10 cellular contexts compared by ENCODE assay signal in the genomic region with DNA sequence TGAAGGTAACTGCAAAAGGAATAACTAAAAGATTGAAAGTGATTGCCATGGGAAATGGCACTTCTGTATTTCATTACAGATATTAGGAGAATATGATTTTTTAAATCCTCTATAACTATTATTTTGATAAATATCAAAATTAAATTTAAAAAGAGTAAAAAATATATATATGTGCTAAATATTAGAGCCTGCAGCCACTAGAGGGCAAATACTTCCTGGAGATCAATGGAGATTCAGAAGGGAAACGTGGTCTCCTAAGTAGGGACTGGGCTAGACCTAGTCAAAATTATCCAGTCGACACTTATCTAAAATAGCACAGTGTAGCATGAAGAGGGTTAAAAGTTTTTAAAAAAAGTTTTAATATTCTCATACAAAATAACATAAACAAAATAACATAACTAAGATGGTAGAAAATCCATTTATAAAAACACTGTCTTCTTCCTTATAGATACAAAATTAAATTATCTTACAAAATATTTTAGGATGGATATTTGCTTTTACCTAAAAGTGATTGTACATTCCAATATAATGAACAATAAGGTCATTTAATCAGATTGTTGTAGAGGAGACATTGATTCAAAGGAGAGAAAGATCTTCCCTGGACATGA.
DNase-seq lines count a peak whose midpoint lies in the region; ATAC-seq, FAIRE-seq and TF ChIP-seq lines count a peak whose summit lies in the region.
"Had no signal": no experiment of that assay in that cellular context is flagged by ENCODE, and none has a peak within 500 bp of the region (broad histone marks: within the 10 kb centered on the region; RNA-seq: fewer than 3 reads in every experiment).

No MANE protein-coding gene starts in this region.

- intact Hi-C loops in A673 (cut with micrococcal nuclease; ENCODE audit: unreplicated experiment), result loop anchor here (5.0 to 10.0 kb wide), 4 partner anchors 119 to 551 kb away; no protein-coding TSS in a partner anchor

- H3K4me1 ChIP-seq in A673 (ENCODE audit: insufficient read depth, low read length, poor library complexity, severe bottlenecking) (no peaks in the 10 kb centered on the region), OCI-LY1 (ENCODE audit: insufficient read depth, low read length, severe bottlenecking) (no peaks in the 10 kb centered on the region), HAP-1 (no peaks in the 10 kb centered on the region)

- H3K4me2 ChIP-seq in OCI-LY1 (ENCODE audit: low read length), result no peak overlapping the region

- in situ Hi-C loops in HAP-1 (cut with MboI; ENCODE audit: low sequenced_read_pairs), result no loop called here

- H3K27ac ChIP-seq in A673 (ENCODE audit: low read depth, low read length, poor library complexity, severe bottlenecking) (no peak overlapping the region), OCI-LY1 (ENCODE audit: low read depth, low read length, poor library complexity, severe bottlenecking) (no peak overlapping the region)
- H3K27ac ChIP-seq: neutrophil had no signal

- H3K9ac ChIP-seq in OCI-LY1 (ENCODE audit: low read length), result no peak overlapping the region

- CTCF ChIA-PET in A673 (lab: Charles Lee), result no interaction called here

- H3K79me2 ChIP-seq in OCI-LY1 (ENCODE audit: insufficient read depth, low read length), result no peaks in the 10 kb centered on the region

- no peaks in the 10 kb centered on the region for H3K9me3 ChIP-seq in A673 (ENCODE audit: low read depth, low read length, poor library complexity, severe bottlenecking)
- no peaks in the 10 kb centered on the region for H3K9me3 ChIP-seq in OCI-LY1 (ENCODE audit: low read length)
- no peaks in the 10 kb centered on the region for H3K9me3 ChIP-seq in HAP-1
- H3K9me3 ChIP-seq: neutrophil had no signal

- H3K9me2 ChIP-seq in OCI-LY1 (ENCODE audit: low read depth, low read length), result no peaks in the 10 kb centered on the region

- DNase-seq in A673 (ENCODE audit: low spot score) (peak; percentile 54), GM18507 (ENCODE audit: extremely low spot score, insufficient read length, low read depth) (peak; percentile 0), fibroblast of the conjunctiva (ENCODE audit: low read depth) (peak; percentile 23), urothelium cell line (ENCODE audit: low spot score) (no peak), hypothalamus (lab: John Stamatoyannopoulos, UW) (no peak), HAP-1 (ENCODE audit: low spot score in 2 of 2) (no peak)
- DNase-seq: activated B cell treated with CpG ODN at 0.5 μM for 24 hours had no signal

- H3K27me3 ChIP-seq in A673 (replicated peaks; ENCODE audit: insufficient read depth, low read depth, low read length, poor library complexity) (no peaks in the 10 kb centered on the region), OCI-LY1 (ENCODE audit: insufficient read depth, low read length) (no peaks in the 10 kb centered on the region), HAP-1 (ENCODE audit: low read depth) (peaks cover 2% of the 10 kb centered on the region; the same call in 1 of the 2 replicates)
- H3K27me3 ChIP-seq: neutrophil had no signal

- POLR2A ChIA-PET in A673 (lab: Charles Lee; ENCODE audit: low non-redundant PET), result no interaction called here

- no peaks in the 10 kb centered on the region for H3F3A ChIP-seq in OCI-LY1 (ENCODE audit: insufficient read depth, low read length)

- no peak overlapping the region for H3K4me3 ChIP-seq in A673 (ENCODE audit: low read depth, low read length, poor library complexity, severe bottlenecking)
- H3K4me3 ChIP-seq in OCI-LY1 (ENCODE audit: low read depth, low read length, poor library complexity, severe bottlenecking), result no peak overlapping the region
- no peak overlapping the region for H3K4me3 ChIP-seq in HAP-1

- no peak for ATAC-seq in esophagus mucosa

- peak; percentile 64 for TF ChIP-seq CTCF in A673 (conservative IDR thresholded peaks at IDR 0.05; ENCODE audit: low read depth, low read length)
- peak; percentile 31 for TF ChIP-seq CTCF in OCI-LY1 (IDR thresholded peaks at IDR 0.05; ENCODE audit: low read length)

- H3K36me3 ChIP-seq in A673 (ENCODE audit: insufficient read depth, low read length, poor library complexity, severe bottlenecking), result no peaks in the 10 kb centered on the region
- no peaks in the 10 kb centered on the region for H3K36me3 ChIP-seq in OCI-LY1 (ENCODE audit: insufficient read depth, low read length)
- H3K36me3 ChIP-seq in HAP-1 (replicated peaks), result no peaks in the 10 kb centered on the region
- H3K36me3 ChIP-seq: neutrophil had no signal

- no peaks in the 10 kb centered on the region for H4K20me1 ChIP-seq in OCI-LY1 (ENCODE audit: insufficient read depth, low read length)

- no TSS peak for BruUV-seq in A673 (replicated peaks; lab: Mats Ljungman, UMichigan)

- FAIRE-seq in GM18507 (lab: Jason Lieb, UNC), result no peak
- no peak for FAIRE-seq in urothelium cell line (lab: Jason Lieb, UNC)

- no peak overlapping the region for H2AFZ ChIP-seq in OCI-LY1 (ENCODE audit: low read length)

Comparison
In these comparisons a context has a peak if more than half of its experiments do, and no peak if none do; other contexts are left out.
1. DNase-seq: peak in A673 (single experiment), GM18507 (single experiment) and fibroblast of the conjunctiva (single experiment); none in urothelium cell line (single experiment), hypothalamus (0 of 51) and HAP-1 (0 of 2).